In the genomic region with DNA sequence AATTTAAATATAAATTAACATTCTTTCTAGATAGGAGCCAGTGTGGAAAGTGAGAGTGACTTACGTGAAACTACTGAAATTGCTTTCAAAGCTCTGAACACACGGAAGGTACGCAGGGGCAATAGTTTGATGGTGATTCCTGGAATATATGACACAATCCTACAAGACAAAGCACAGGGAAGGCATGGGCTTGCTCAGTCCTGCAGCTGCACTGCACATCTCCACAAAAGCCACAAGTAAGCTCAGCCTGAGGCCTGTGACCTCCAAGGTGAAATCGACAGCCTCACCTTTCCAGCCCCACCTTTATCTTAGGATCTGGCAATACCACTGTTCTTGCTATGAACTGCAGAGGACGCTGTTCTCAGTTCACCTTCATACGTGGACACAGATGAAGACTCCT, we compare ENCODE assay signal across 31 cellular contexts.
"Had no signal": no experiment of that assay in that cellular context is flagged by ENCODE, and none has a peak within 500 bp of the region (broad histone marks: within the 10 kb centered on the region; RNA-seq: fewer than 3 reads in every experiment).

No MANE protein-coding gene starts in this region.

- H3K4me1 ChIP-seq: ascending aorta had no signal

- H3K4me3 ChIP-seq: ascending aorta, cardiac muscle cell had no signal

- DNase-seq: activated B cell treated with CpG ODN at 0.5 μM for 24 hours; activated CD4-positive, alpha-beta memory T cell treated with anti-CD3 and anti-CD28 coated beads for 36 hours; activated CD4-positive, alpha-beta T cell treated with anti-CD3 and anti-CD28 coated beads for 4 hours; activated CD4-positive, alpha-beta T cell treated with anti-CD3 and anti-CD28 coated beads, Interleukin-2, amount 10 ng/mL, durations not matched to agents 24 days and 14 days; activated CD4-positive, alpha-beta T cell treated with anti-CD3 and anti-CD28 coated beads, Interleukin-2, amount 50 U/mL, for 1 hour; activated CD4-positive, alpha-beta T cell treated with anti-CD3 and anti-CD28 coated beads, Interleukin-2, amount 50 U/mL, for 4 hours; activated CD4-positive, CD25-positive, alpha-beta regulatory T cell treated with anti-CD3 and anti-CD28 coated beads, Interleukin-2, amount 50 U/mL, for 72 hours; activated CD8-positive, alpha-beta memory T cell treated with anti-CD3 and anti-CD28 coated beads, Interleukin-2, amount 50 U/mL, for 4 hours; activated CD8-positive, alpha-beta T cell treated with anti-CD3 and anti-CD28 coated beads for 36 hours; activated effector memory CD4-positive, alpha-beta T cell treated with anti-CD3 and anti-CD28 coated beads, Interleukin-2, amount 50 U/mL, for 16 hours; activated gamma-delta T cell treated with Interleukin-2 at 50 U/mL for 16 hours; activated naive CD4-positive, alpha-beta T cell; activated naive CD4-positive, alpha-beta T cell treated with anti-CD3 and anti-CD28 coated beads for 36 hours; activated naive CD8-positive, alpha-beta T cell treated with anti-CD3 and anti-CD28 coated beads, Interleukin-2, amount 10 ng/mL, durations not matched to agents 7 days and 5 days; activated naive CD8-positive, alpha-beta T cell treated with anti-CD3 and anti-CD28 coated beads, Interleukin-2, amount 50 U/mL, for 24 hours; activated T-cell treated with anti-CD3 and anti-CD28 coated beads for 4 hours; activated T-cell treated with anti-CD3 and anti-CD28 coated beads, Interleukin-2, amount 50 U/mL, for 1 hour; activated T-cell treated with anti-CD3 and anti-CD28 coated beads, Interleukin-2, amount 50 U/mL, for 4 hours; activated T-cell treated with anti-CD3 and anti-CD28 coated beads, Interleukin-2, amount 50 U/mL, for 72 hours; amygdala; anterior cingulate cortex; caudate nucleus; cerebellar nuclear complex; SW 1271; T-helper 1 cell; T-helper 2 cell; T-helper 9 cell had no signal

- H3K27ac ChIP-seq: ascending aorta, cardiac muscle cell, VCaP had no signal

- H3K9me3 ChIP-seq: ascending aorta had no signal

- ATAC-seq: activated CD8-positive, alpha-beta T cell treated with anti-CD3 and anti-CD28 coated beads for 36 hours; activated naive CD8-positive, alpha-beta T cell treated with anti-CD3 and anti-CD28 coated beads, Interleukin-2, amount 50 U/mL, for 24 hours; activated T-cell treated with anti-CD3 and anti-CD28 coated beads, Interleukin-2, amount 50 U/mL, for 4 hours; activated T-cell treated with anti-CD3 and anti-CD28 coated beads, Interleukin-2, amount 50 U/mL, for 72 hours; activated T-helper 17 cell treated with anti-CD3 and anti-CD28 coated beads, Interleukin-2, amount 50 U/mL, for 72 hours had no signal

- H3K36me3 ChIP-seq: ascending aorta, cardiac muscle cell had no signal

- H3K27me3 ChIP-seq: ascending aorta, cardiac muscle cell had no signal
